18 cellular contexts compared by ENCODE assay signal in genomic region chr3:41598804-41599481, GRCh38.
DNase-seq lines count a peak whose midpoint lies in the region; ATAC-seq and TF ChIP-seq lines count a peak whose summit lies in the region.
"Had no signal": no experiment of that assay in that cellular context is flagged by ENCODE, and none has a peak within 500 bp of the region (broad histone marks: within the 10 kb centered on the region; RNA-seq: fewer than 3 reads in every experiment).

No MANE protein-coding gene starts in this region.

- H3K4me3 Mint-ChIP-seq in immature natural killer cell, result no peak overlapping the region
- H3K4me3 Mint-ChIP-seq: activated CD4-positive, alpha-beta T cell treated with anti-CD3 and anti-CD28 coated beads, Interleukin-2, amount 10 ng/mL, durations not matched to agents 7 days and 5 days; activated naive CD4-positive, alpha-beta T cell treated with anti-CD3 and anti-CD28 coated beads for 36 hours; CD4-positive, CD25-positive, alpha-beta regulatory T cell; stimulated activated naive B cell treated with anti-CD40 and anti-IgM and Interleukin-4, amounts not matched to agents 10 μg/mL and 1 μg/mL and 100 μg/mL, for 72 hours; type B pancreatic cell had no signal

- no peak overlapping the region for H3K27ac Mint-ChIP-seq in immature natural killer cell
- H3K27ac Mint-ChIP-seq: activated CD4-positive, alpha-beta T cell treated with anti-CD3 and anti-CD28 coated beads, Interleukin-2, amount 10 ng/mL, durations not matched to agents 7 days and 5 days; activated naive CD4-positive, alpha-beta T cell treated with anti-CD3 and anti-CD28 coated beads for 36 hours; CD4-positive, CD25-positive, alpha-beta regulatory T cell; progenitor cell of endocrine pancreas; stimulated activated naive B cell treated with anti-CD40 and anti-IgM and Interleukin-4, amounts not matched to agents 10 μg/mL and 1 μg/mL and 100 μg/mL, for 72 hours; type B pancreatic cell had no signal

- in situ Hi-C loops in astrocyte of the spinal cord (cut with HindIII; ENCODE audit: low sequenced_read_pairs), result no loop called here

- peak; percentile 37 for DNase-seq in EL
- DNase-seq in M059J (ENCODE audit: low read depth), result peak; percentile 8
- DNase-seq in astrocyte of the spinal cord (ENCODE audit: low read depth, low spot score), result peak; percentile 34
- peak; percentile 27 for DNase-seq in myocyte (ENCODE audit: low read depth)
- no peak for DNase-seq in activated CD4-positive, alpha-beta T cell treated with anti-CD3 and anti-CD28 coated beads, Interleukin-2, amount 50 U/mL, for 1 hour
- no peak for DNase-seq in immature natural killer cell
- DNase-seq: activated CD4-positive, alpha-beta T cell treated with anti-CD3 and anti-CD28 coated beads, Interleukin-2, amount 10 ng/mL, durations not matched to agents 7 days and 5 days; activated naive CD4-positive, alpha-beta T cell treated with anti-CD3 and anti-CD28 coated beads for 36 hours; activated T-cell treated with anti-CD3 and anti-CD28 coated beads for 4 hours; CD4-positive, CD25-positive, alpha-beta regulatory T cell; effector CD4-positive, alpha-beta T cell; OCI-M1; stimulated activated naive B cell treated with anti-CD40 and anti-IgM and Interleukin-4, amounts not matched to agents 10 μg/mL and 1 μg/mL and 100 μg/mL, for 72 hours had no signal

- ATAC-seq in GM21515 (IDR thresholded peaks at IDR 0.05; ENCODE audit: unreplicated experiment) (no peak), HG03378 (IDR thresholded peaks at IDR 0.05; ENCODE audit: unreplicated experiment) (no peak)
- ATAC-seq: stimulated activated naive B cell treated with anti-CD40 and anti-IgM and Interleukin-4, amounts not matched to agents 10 μg/mL and 1 μg/mL and 100 μg/mL, for 72 hours had no signal

- peaks cover 0 to 2% (median 0%) of the 10 kb centered on the region in 6 donors for H3K9me3 Mint-ChIP-seq in immature natural killer cell
- H3K9me3 Mint-ChIP-seq: activated CD4-positive, alpha-beta T cell treated with anti-CD3 and anti-CD28 coated beads, Interleukin-2, amount 10 ng/mL, durations not matched to agents 7 days and 5 days; activated naive CD4-positive, alpha-beta T cell treated with anti-CD3 and anti-CD28 coated beads for 36 hours; stimulated activated naive B cell treated with anti-CD40 and anti-IgM and Interleukin-4, amounts not matched to agents 10 μg/mL and 1 μg/mL and 100 μg/mL, for 72 hours; type B pancreatic cell had no signal

- no peak overlapping the region for H3K4me3 ChIP-seq in astrocyte of the spinal cord (ENCODE audit: low read depth, low read length)
- H3K4me3 ChIP-seq: cardiac muscle cell had no signal

- no peak for TF ChIP-seq CTCF in astrocyte of the spinal cord (IDR thresholded peaks at IDR 0.05; ENCODE audit: low read depth, low read length)

- peaks cover 22 to 31% of the 10 kb centered on the region in 2 donors for H3K4me1 Mint-ChIP-seq in immature natural killer cell

- peaks cover 0 to 2% (median 0%) of the 10 kb centered on the region in 3 donors for H3K27me3 Mint-ChIP-seq in immature natural killer cell (ENCODE audit: low read depth in 3 of 3)
- H3K27me3 Mint-ChIP-seq: activated CD4-positive, alpha-beta T cell treated with anti-CD3 and anti-CD28 coated beads, Interleukin-2, amount 10 ng/mL, durations not matched to agents 7 days and 5 days; CD4-positive, CD25-positive, alpha-beta regulatory T cell; progenitor cell of endocrine pancreas; stimulated activated naive B cell treated with anti-CD40 and anti-IgM and Interleukin-4, amounts not matched to agents 10 μg/mL and 1 μg/mL and 100 μg/mL, for 72 hours had no signal

- H3K36me3 Mint-ChIP-seq in immature natural killer cell, result no peaks in the 10 kb centered on the region

Comparison
In these comparisons a context has a peak if more than half of its experiments do, and no peak if none do; other contexts are left out.
1. DNase-seq: peak in EL (single experiment), M059J (single experiment), astrocyte of the spinal cord (single experiment) and myocyte (single experiment); none in activated CD4-positive, alpha-beta T cell treated with anti-CD3 and anti-CD28 coated beads, Interleukin-2, amount 50 U/mL, for 1 hour (single experiment) and immature natural killer cell (0 of 3).